ENCODE assay signal across 2 cellular contexts in genomic region chr10:113561214-113561613, GRCh38.
A peak's percentile ranks its signal among the peaks of the same experiment; 100 is the strongest.
TF ChIP-seq lines count a peak whose summit lies in the region.

No MANE protein-coding gene starts in this region.

TF ChIP-seq in liver, 16 proteins besides CTCF, POLR2A, EP300 and RAD21:
- TF ChIP-seq REST (IDR thresholded peaks at IDR 0.05) (peak; percentile 60), FOXA2 (IDR thresholded peaks at IDR 0.05) (peak; percentile 64), SP1 (IDR thresholded peaks at IDR 0.05) (peak; percentile 92), YY1 (IDR thresholded peaks at IDR 0.05) (peak; percentile 84), ZBTB33 (IDR thresholded peaks at IDR 0.05) (peak; percentile 85), MAX (IDR thresholded peaks at IDR 0.05) (peak; percentile 86), NR2F2 (IDR thresholded peaks at IDR 0.05) (peak; percentile 80), EGR1 (IDR thresholded peaks at IDR 0.05; ENCODE audit: low read depth in 2 of 2) (peak in 1 of 2 donors; percentile 60), ATF3 (IDR thresholded peaks at IDR 0.05) (no peak), FOXA1 (IDR thresholded peaks at IDR 0.05) (peak; percentile 36), HNF4A (conservative IDR thresholded peaks at IDR 0.05) (peak; percentile 100), JUND (IDR thresholded peaks at IDR 0.05) (peak; percentile 18 to 93), GABPA (IDR thresholded peaks at IDR 0.05 in 1 of 2, conservative IDR thresholded peaks at IDR 0.05 in 1 of 2) (peak in 1 of 2 donors; percentile 45), HNF4G (IDR thresholded peaks at IDR 0.05) (peak; percentile 99), TAF1 (conservative IDR thresholded peaks at IDR 0.05) (no peak), RXRA (IDR thresholded peaks at IDR 0.05) (peak; percentile 98 to 99)

TF ChIP-seq in HepG2, 621 proteins besides CTCF, POLR2A, EP300 and RAD21:
- no peak for TF ChIP-seq NR2F6 (IDR thresholded peaks at IDR 0.05)
- no peak for TF ChIP-seq NR2F6 (CRISPR knock-in tag; IDR thresholded peaks at IDR 0.05)
- TF ChIP-seq ZNF282 (IDR thresholded peaks at IDR 0.05; ENCODE audit: partially characterized antibody) = no peak
- TF ChIP-seq TP53 (CRISPR knock-in tag; conservative IDR thresholded peaks at IDR 0.05) = no peak
- no peak for TF ChIP-seq ZNF256 (CRISPR knock-in tag; conservative IDR thresholded peaks at IDR 0.05)
- TF ChIP-seq REXO4 (CRISPR knock-in tag; IDR thresholded peaks at IDR 0.05; ENCODE audit: borderline replicate concordance) = no peak
- TF ChIP-seq ZNF501 (CRISPR knock-in tag; IDR thresholded peaks at IDR 0.05) = no peak
- no peak for TF ChIP-seq ZNF121 (CRISPR knock-in tag; IDR thresholded peaks at IDR 0.05)
- TF ChIP-seq CSRNP2 (CRISPR knock-in tag; conservative IDR thresholded peaks at IDR 0.05; ENCODE audit: low read depth) = no peak
- TF ChIP-seq MLX (CRISPR knock-in tag; IDR thresholded peaks at IDR 0.05) = no peak
- no peak for TF ChIP-seq ZNF251 (CRISPR knock-in tag; IDR thresholded peaks at IDR 0.05)
- TF ChIP-seq ZFP90 (CRISPR knock-in tag; IDR thresholded peaks at IDR 0.05; ENCODE audit: borderline replicate concordance) = no peak
- no peak for TF ChIP-seq PITX1 (CRISPR knock-in tag; IDR thresholded peaks at IDR 0.05)
- TF ChIP-seq ZNF280B (CRISPR knock-in tag; IDR thresholded peaks at IDR 0.05; ENCODE audit: borderline replicate concordance) = no peak
- no peak for TF ChIP-seq ZNF784 (CRISPR knock-in tag; IDR thresholded peaks at IDR 0.05; ENCODE audit: borderline replicate concordance)
- no peak for TF ChIP-seq TMF1 (CRISPR knock-in tag; IDR thresholded peaks at IDR 0.05; ENCODE audit: low read depth)
- TF ChIP-seq HNRNPL (IDR thresholded peaks at IDR 0.05; ENCODE audit: low read depth, low read length) = no peak
